9 cellular contexts compared by ENCODE assay signal in genomic region chr6:41371992-41372525, GRCh38. TPM values are rescaled to one million over a fixed set of nuclear protein-coding genes. Genes with fewer than 3 reads are reported as not detected.
DNase-seq lines count a peak whose midpoint lies in the region; ATAC-seq, FAIRE-seq and TF ChIP-seq lines count a peak whose summit lies in the region.
"Had no signal": no experiment of that assay in that cellular context is flagged by ENCODE, and none has a peak within 500 bp of the region (broad histone marks: within the 10 kb centered on the region; RNA-seq: fewer than 3 reads in every experiment).

No MANE protein-coding gene starts in this region.

- H3K27me3 ChIP-seq in SK-N-SH (ENCODE audit: insufficient read depth), result peaks cover 83% of the 10 kb centered on the region
- peaks cover 42 to 100% (median 52%) of the 10 kb centered on the region in 4 donors for H3K27me3 ChIP-seq in esophagus squamous epithelium
- peaks cover 0 to 32% (median 13%) of the 10 kb centered on the region in 4 donors for H3K27me3 ChIP-seq in pancreas
- H3K27me3 ChIP-seq in PC-3 (ENCODE audit: low read length), result peaks cover 55% of the 10 kb centered on the region

- H3K4me1 ChIP-seq in SK-N-SH (ENCODE audit: control insufficient read depth in 1 of 2, insufficient read depth in 2 of 2, low read depth in 1 of 2, low read length in 1 of 2), result peaks cover 2 to 3% of the 10 kb centered on the region in 2 experiments; a peak in 1 of 4 replicates
- peaks cover 33 to 58% (median 38%) of the 10 kb centered on the region in 3 donors for H3K4me1 ChIP-seq in esophagus squamous epithelium
- peaks cover 0 to 19% (median 11%) of the 10 kb centered on the region in 3 donors for H3K4me1 ChIP-seq in pancreas
- peaks cover 5% of the 10 kb centered on the region; the same call in 1 of the 2 replicates for H3K4me1 ChIP-seq in PC-3 (ENCODE audit: insufficient read depth, low read length)
- H3K4me1 ChIP-seq: foreskin keratinocyte had no signal

- TF ChIP-seq RAD21 in SK-N-SH (IDR thresholded peaks at IDR 0.05; ENCODE audit: low read length), result no peak

- H2AFZ ChIP-seq in SK-N-SH (ENCODE audit: low read depth) (no peak overlapping the region), PC-3 (ENCODE audit: low read length) (no peak overlapping the region)

- no peak for FAIRE-seq in pancreas (lab: Jason Lieb, UNC)

- TF ChIP-seq CTCF in SK-N-SH (IDR thresholded peaks at IDR 0.05) (no peak), esophagus squamous epithelium (IDR thresholded peaks at IDR 0.05) (no peak), pancreas (IDR thresholded peaks at IDR 0.05) (no peak), PC-3 (conservative IDR thresholded peaks at IDR 0.05; ENCODE audit: low read depth, low read length) (no peak)

- H3K9me2 ChIP-seq in SK-N-SH (no peaks in the 10 kb centered on the region), PC-3 (replicated peaks; ENCODE audit: low read length) (no peaks in the 10 kb centered on the region)

- TF ChIP-seq POLR2A in esophagus squamous epithelium (IDR thresholded peaks at IDR 0.05), result no peak

- H3K36me3 ChIP-seq in SK-N-SH (replicated peaks in 1 of 2; ENCODE audit: control insufficient read depth in 1 of 2, insufficient read depth in 2 of 2, low read length in 1 of 2) (no peaks in the 10 kb centered on the region), esophagus squamous epithelium (no peaks in the 10 kb centered on the region), pancreas (no peaks in the 10 kb centered on the region), PC-3 (ENCODE audit: low read depth, low read length) (no peaks in the 10 kb centered on the region; the same call in 1 of the 2 replicates)

- H4K20me1 ChIP-seq in SK-N-SH (ENCODE audit: insufficient read depth) (no peaks in the 10 kb centered on the region), PC-3 (ENCODE audit: low read length) (no peaks in the 10 kb centered on the region)

- CTCF ChIA-PET in SK-N-SH (lab: Yijun Ruan, JAX), result interaction anchor here (1.3 to 12.1 kb wide), 14 partner anchors 12 to 414 kb away, joined by 3 to 285 read pairs (median 6); partner anchors contain the start of gene TOMM6
- CTCF ChIA-PET in PC-3 (lab: Charles Lee), result no interaction called here

- peak overlapping the region; percentile 71 for H3K4me2 ChIP-seq in SK-N-SH
- H3K4me2 ChIP-seq in PC-3 (ENCODE audit: low read length), result no peak overlapping the region

- intact Hi-C loops in esophagus squamous epithelium (cut with DNase I), result loop anchor here (5.0 kb wide), 1 partner anchor 220 kb away; no protein-coding TSS in a partner anchor
- intact Hi-C loops in pancreas (cut with DNase I), result loop anchor here in 1 of 3 donors (5.0 kb wide), 2 partner anchors 220 to 315 kb away; no protein-coding TSS in a partner anchor
- intact Hi-C loops in PC-3 (cut with micrococcal nuclease), result no loop called here

- POLR2A ChIA-PET in SK-N-SH (lab: Yijun Ruan, JAX), result interaction anchor here (0.7 kb wide), 1 partner anchor 32 kb away, joined by 3 read pairs; no protein-coding TSS in a partner anchor
- POLR2A ChIA-PET in PC-3 (lab: Charles Lee; ENCODE audit: unreplicated experiment), result no interaction called here

- H3K27ac ChIP-seq in SK-N-SH (ENCODE audit: low read depth in 2 of 2, low read length in 1 of 2) (no peak overlapping the region), esophagus squamous epithelium (no peak overlapping the region), pancreas (no peak overlapping the region), PC-3 (ENCODE audit: low read length) (no peak overlapping the region)
- H3K27ac ChIP-seq: foreskin keratinocyte had no signal

- H3F3A ChIP-seq in SK-N-SH (replicated peaks; ENCODE audit: insufficient read depth) (peaks cover 3% of the 10 kb centered on the region), PC-3 (ENCODE audit: low read length, unreplicated experiment) (no peaks in the 10 kb centered on the region)

- DNase-seq in Daoy (ENCODE audit: low read depth) (peak; percentile 54), SK-N-SH (peak; percentile 43), esophagus squamous epithelium (lab: John Stamatoyannopoulos, UW) (no peak), pancreas (no peak), D341Med (ENCODE audit: low spot score) (no peak), amniotic stem cell (lab: John Stamatoyannopoulos, UW) (no peak), PC-3 (no peak)

- no peaks in the 10 kb centered on the region for H3K9me3 ChIP-seq in SK-N-SH
- H3K9me3 ChIP-seq in esophagus squamous epithelium, result no peaks in the 10 kb centered on the region
- no peaks in the 10 kb centered on the region for H3K9me3 ChIP-seq in pancreas
- no peaks in the 10 kb centered on the region for H3K9me3 ChIP-seq in PC-3 (ENCODE audit: low read length)

- ATAC-seq in pancreas (peak; percentile 15 to 28 (median 25)), HG03342 (IDR thresholded peaks at IDR 0.05; ENCODE audit: unreplicated experiment) (no peak), PC-3 (no peak)

- TF ChIP-seq EP300 in SK-N-SH (IDR thresholded peaks at IDR 0.05; ENCODE audit: borderline replicate concordance in 1 of 2, low read depth in 1 of 2, low read length in 1 of 2), result no peak

- H3K79me2 ChIP-seq in SK-N-SH (ENCODE audit: insufficient read depth) (no peaks in the 10 kb centered on the region), PC-3 (ENCODE audit: low read length) (no peaks in the 10 kb centered on the region)

- no TSS peak for BruUV-seq in PC-3 (replicated peaks; lab: Mats Ljungman, UMichigan)

- no peak overlapping the region for H3K9ac ChIP-seq in SK-N-SH
- no peak overlapping the region for H3K9ac ChIP-seq in PC-3 (ENCODE audit: low read length)

- H3K4me3 ChIP-seq in SK-N-SH (ENCODE audit: low read depth in 2 of 2, low read length in 1 of 2), result peak overlapping the region; percentile 16 to 48
- H3K4me3 ChIP-seq in esophagus squamous epithelium, result peak overlapping the region in 3 of 4 donors; percentile 23 to 55 (median 35)
- H3K4me3 ChIP-seq in pancreas, result peak overlapping the region in 2 of 4 donors; percentile 13 to 39
- no peak overlapping the region for H3K4me3 ChIP-seq in PC-3 (ENCODE audit: low read length)

- 6% methylated on average over 34 of the region's 34 CpGs for WGBS in SK-N-SH (ENCODE audit: low lambda C conversion rate)
- 2% methylated on average over 33 of the region's 34 CpGs for WGBS in esophagus squamous epithelium, 2 donors
- 1 to 13% methylated on average over 32 to 34 of the region's 34 CpGs for WGBS in pancreas, 2 donors

TF ChIP-seq in SK-N-SH, 30 proteins besides CTCF, POLR2A, EP300 and RAD21 (continues in another document):
- TF ChIP-seq FOXM1 (IDR thresholded peaks at IDR 0.05; ENCODE audit: low read depth) (no peak), RXRA (IDR thresholded peaks at IDR 0.05; ENCODE audit: borderline replicate concordance, low read depth) (no peak), GABPA (IDR thresholded peaks at IDR 0.05; ENCODE audit: low read depth) (no peak), REST (IDR thresholded peaks at IDR 0.05; ENCODE audit: low read depth, low read length) (no peak), FOXJ3 (CRISPR knock-in tag; IDR thresholded peaks at IDR 0.05) (no peak), IRF3 (IDR thresholded peaks at IDR 0.05; ENCODE audit: low read depth, low read length) (no peak), YY1 (IDR thresholded peaks at IDR 0.05; ENCODE audit: low read depth) (no peak)

RNA-seq across cellular contexts. Expression of gene NCR2, which starts 36.7 kb away (rescaled TPM):
- total RNA-seq in Daoy (2014; rRNA removed; shearing (Covaris generic)), result not detected in 2 replicates
- polyA plus RNA-seq in SK-N-SH (2012; rRNA removed) (not detected in 2 replicates), pancreas (not detected)
- polyA plus RNA-seq in SK-N-SH (2012; cell fraction: cytosol; rRNA removed), result not detected in 2 replicates
- not detected in 2 replicates for polyA plus RNA-seq in SK-N-SH (2012; cell fraction: nucleus; rRNA removed)
- total RNA-seq in esophagus squamous epithelium (under 1 TPM in 1 of 4 donors, not detected in 3; 0.26 TPM), pancreas (not detected), PC-3 (2014; rRNA removed) (not detected in 2 replicates)
- total RNA-seq: foreskin keratinocyte had no signal
- polyA plus RNA-seq: foreskin keratinocyte had no signal

Comparison
In these comparisons a context has a peak if more than half of its experiments do, and no peak if none do; other contexts are left out.
1. DNase-seq: peak in Daoy (single experiment) and SK-N-SH (single experiment); none in esophagus squamous epithelium (single experiment), pancreas (0 of 6), D341Med (single experiment), amniotic stem cell (single experiment) and PC-3 (single experiment).
2. ATAC-seq: peak in pancreas (4 of 4); none in HG03342 (single experiment) and PC-3 (single experiment).